19 cellular contexts compared by ENCODE assay signal in the genomic region with DNA sequence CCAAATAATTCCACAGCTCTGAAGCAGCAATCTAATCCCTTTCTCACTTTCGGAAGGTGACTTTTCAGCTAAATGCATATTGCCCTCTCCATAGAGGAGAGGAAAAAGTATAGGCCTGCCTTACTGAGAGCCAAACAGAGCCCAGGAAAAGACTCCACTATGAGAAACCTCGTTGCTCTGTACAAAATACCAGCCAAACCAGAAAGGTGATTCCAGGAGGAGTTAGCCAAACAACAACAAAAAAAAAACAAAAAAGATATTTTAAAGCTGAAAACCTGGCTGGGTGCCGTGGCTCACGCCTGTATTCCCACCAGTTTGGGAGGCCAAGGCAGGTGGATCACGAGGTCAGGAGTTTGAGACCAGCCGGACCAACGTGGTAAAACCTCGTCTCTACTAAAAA.
"Had no signal": no experiment of that assay in that cellular context is flagged by ENCODE, and none has a peak within 500 bp of the region (broad histone marks: within the 10 kb centered on the region; RNA-seq: fewer than 3 reads in every experiment).

No MANE protein-coding gene starts in this region.

- H3K27ac Mint-ChIP-seq: memory B cell; natural killer cell treated with Interleukin-12 subunit alpha and Interleukin-12 subunit beta and Interleukin-15 and Interleukin-18, amount 100 ng/mL, for 72 hours; stimulated activated effector memory CD8-positive, alpha-beta T cell treated with anti-CD3 and anti-CD28 coated beads, Interleukin-12 subunit alpha, Interleukin-12 subunit beta, amount 100 ng/mL, for 72 hours had no signal

- H3K4me1 ChIP-seq: prostate gland, right atrium auricular region, thyroid gland had no signal

- H3K9me3 Mint-ChIP-seq: natural killer cell treated with Interleukin-12 subunit alpha and Interleukin-12 subunit beta and Interleukin-15 and Interleukin-18, amount 100 ng/mL, for 72 hours; stimulated activated effector memory CD8-positive, alpha-beta T cell treated with anti-CD3 and anti-CD28 coated beads, Interleukin-12 subunit alpha, Interleukin-12 subunit beta, amount 100 ng/mL, for 72 hours had no signal

- H3K4me3 ChIP-seq: lung, prostate gland, right atrium auricular region, smooth muscle cell, stomach, thyroid gland had no signal

- H3K4me1 Mint-ChIP-seq: memory B cell had no signal

- H3K4me3 Mint-ChIP-seq: memory B cell; natural killer cell treated with Interleukin-12 subunit alpha and Interleukin-12 subunit beta and Interleukin-15 and Interleukin-18, amount 100 ng/mL, for 72 hours; stimulated activated effector memory CD8-positive, alpha-beta T cell treated with anti-CD3 and anti-CD28 coated beads, Interleukin-12 subunit alpha, Interleukin-12 subunit beta, amount 100 ng/mL, for 72 hours had no signal

- H3K27me3 ChIP-seq: right atrium auricular region, stomach, thyroid gland had no signal

- H3K27ac ChIP-seq: prostate gland, right atrium auricular region, stomach, thyroid gland had no signal

- H3K36me3 ChIP-seq: prostate gland, right atrium auricular region, stomach, thyroid gland had no signal

- H3K9me3 ChIP-seq: prostate gland, right atrium auricular region, stomach, thyroid gland had no signal

- H3K4me2 ChIP-seq: smooth muscle cell had no signal

- H3K36me3 Mint-ChIP-seq: memory B cell; natural killer cell treated with Interleukin-12 subunit alpha and Interleukin-12 subunit beta and Interleukin-15 and Interleukin-18, amount 100 ng/mL, for 72 hours; stimulated activated effector memory CD8-positive, alpha-beta T cell treated with anti-CD3 and anti-CD28 coated beads, Interleukin-12 subunit alpha, Interleukin-12 subunit beta, amount 100 ng/mL, for 72 hours had no signal

- ATAC-seq: left lobe of liver; natural killer cell treated with Interleukin-12 subunit alpha and Interleukin-12 subunit beta and Interleukin-15 and Interleukin-18, amount 100 ng/mL, for 72 hours; sciatic nerve; stimulated activated effector memory CD8-positive, alpha-beta T cell treated with anti-CD3 and anti-CD28 coated beads, Interleukin-12 subunit alpha, Interleukin-12 subunit beta, amount 100 ng/mL, for 72 hours had no signal

- DNase-seq: cortex of kidney; head of caudate nucleus; kidney; nucleus accumbens; stimulated activated CD4-positive, alpha-beta T cell treated with anti-CD3 and anti-CD28 coated beads, Interleukin-12 subunit alpha, Interleukin-12 subunit beta, amount 100 ng/mL, for 4 hours; stimulated activated CD4-positive, alpha-beta T cell treated with anti-CD3 and anti-CD28 coated beads, Interleukin-1b, Interleukin-23, amount 100 ng/mL, for 48 hours; stimulated activated CD4-positive, alpha-beta T cell treated with anti-CD3 and anti-CD28 coated beads, Interleukin-4, amount 100 ng/mL, for 24 hours; stimulated activated naive CD4-positive, alpha-beta T cell treated with Interleukin-2 at 50 U/mL for 16 hours; stomach; thyroid gland had no signal
